In genomic region chr18:13438507-13439056, GRCh38 we compare ENCODE assay signal across 17 cellular contexts.
DNase-seq lines count a peak whose midpoint lies in the region; ATAC-seq, FAIRE-seq and TF ChIP-seq lines count a peak whose summit lies in the region.
"Had no signal": no experiment of that assay in that cellular context is flagged by ENCODE, and none has a peak within 500 bp of the region (broad histone marks: within the 10 kb centered on the region; RNA-seq: fewer than 3 reads in every experiment).

No MANE protein-coding gene starts in this region.

- H3K4me1 ChIP-seq in BLaER1 (peaks cover 100% of the 10 kb centered on the region), right lobe of liver (peaks cover 0 to 50% (median 20%) of the 10 kb centered on the region in 4 donors)
- peaks cover 45% of the 10 kb centered on the region for H3K4me1 ChIP-seq in CD8-positive, alpha-beta T cell (ENCODE audit: insufficient read depth, low read length)

- no peaks in the 10 kb centered on the region for H3K27me3 Mint-ChIP-seq in CD8-positive, alpha-beta T cell (ENCODE audit: low read depth)
- H3K27me3 Mint-ChIP-seq in activated CD8-positive, alpha-beta T cell treated with anti-CD3 and anti-CD28 coated beads for 36 hours: no peaks in the 10 kb centered on the region

- TF ChIP-seq POLR2A in right lobe of liver (IDR thresholded peaks at IDR 0.05): no peak
- no peak for TF ChIP-seq POLR2A in H54 (IDR thresholded peaks at IDR 0.05; ENCODE audit: low read depth, low read length)

- peak overlapping the region; percentile 74 for H3K9ac ChIP-seq in BLaER1

- H3K27me3 ChIP-seq in BLaER1: no peaks in the 10 kb centered on the region
- no peaks in the 10 kb centered on the region for H3K27me3 ChIP-seq in CD8-positive, alpha-beta T cell (ENCODE audit: insufficient read depth, low read length)
- no peaks in the 10 kb centered on the region for H3K27me3 ChIP-seq in right lobe of liver
- H3K27me3 ChIP-seq: adrenal gland had no signal

- no peaks in the 10 kb centered on the region for H3K9me3 Mint-ChIP-seq in CD8-positive, alpha-beta T cell
- no peaks in the 10 kb centered on the region for H3K9me3 Mint-ChIP-seq in activated CD8-positive, alpha-beta T cell treated with anti-CD3 and anti-CD28 coated beads for 36 hours
- H3K9me3 Mint-ChIP-seq: GM23338 had no signal

- peak overlapping the region; percentile 54 for H3K4me3 ChIP-seq in BLaER1
- H3K4me3 ChIP-seq in CD8-positive, alpha-beta T cell (ENCODE audit: low read depth, low read length): peak overlapping the region; percentile 49
- no peak overlapping the region for H3K4me3 ChIP-seq in right lobe of liver
- H3K4me3 ChIP-seq: adrenal gland, GM23338, psoas muscle had no signal

- peak overlapping the region; percentile 77 for H3K4me3 Mint-ChIP-seq in CD8-positive, alpha-beta T cell
- peak overlapping the region; percentile 64 for H3K4me3 Mint-ChIP-seq in activated CD8-positive, alpha-beta T cell treated with anti-CD3 and anti-CD28 coated beads for 36 hours
- H3K4me3 Mint-ChIP-seq: GM23338 had no signal

- H3K36me3 Mint-ChIP-seq in CD8-positive, alpha-beta T cell: no peaks in the 10 kb centered on the region
- H3K36me3 Mint-ChIP-seq in activated CD8-positive, alpha-beta T cell treated with anti-CD3 and anti-CD28 coated beads for 36 hours (ENCODE audit: low read depth): no peaks in the 10 kb centered on the region

- DNase-seq in CD8-positive, alpha-beta T cell: no peak
- no peak for DNase-seq in activated CD8-positive, alpha-beta T cell treated with anti-CD3 and anti-CD28 coated beads for 36 hours
- DNase-seq in right lobe of liver (no peak), NOMO-1 treated with DMSO at 0.1 percent for 48 hours (lab: John Stamatoyannopoulos, UW; ENCODE audit: unreplicated experiment) (no peak), NCI-H1417 treated with DMSO at 0.1 percent for 48 hours (lab: John Stamatoyannopoulos, UW) (no peak), H54 (ENCODE audit: insufficient read length, low spot score) (no peak)
- DNase-seq: adrenal gland, DMS53, left ventricle myocardium superior, NCI-H1694 treated with DMSO at 0.1 percent for 48 hours, NCI-H446 treated with DMSO at 0.1 percent for 48 hours, SHP77, T1000 had no signal

- peak overlapping the region; percentile 94 for H3K27ac Mint-ChIP-seq in CD8-positive, alpha-beta T cell
- H3K27ac Mint-ChIP-seq in activated CD8-positive, alpha-beta T cell treated with anti-CD3 and anti-CD28 coated beads for 36 hours: peak overlapping the region; percentile 87
- H3K27ac Mint-ChIP-seq: GM23338 had no signal

- CTCF ChIA-PET in CD8-positive, alpha-beta T cell (lab: Charles Lee): no interaction called here
- CTCF ChIA-PET in activated CD8-positive, alpha-beta T cell treated with anti-CD3 and anti-CD28 coated beads for 36 hours (lab: Charles Lee): interaction anchor here (1.2 to 2.3 kb wide), 6 partner anchors 18 to 222 kb away, joined by 3 to 12 read pairs (median 5); partner anchors contain the start of gene LDLRAD4

- peaks cover 49% of the 10 kb centered on the region for H3K4me1 Mint-ChIP-seq in CD8-positive, alpha-beta T cell (ENCODE audit: low read depth)
- H3K4me1 Mint-ChIP-seq in activated CD8-positive, alpha-beta T cell treated with anti-CD3 and anti-CD28 coated beads for 36 hours (ENCODE audit: low read depth): peaks cover 56% of the 10 kb centered on the region

- H3K9me3 ChIP-seq in BLaER1: no peaks in the 10 kb centered on the region
- H3K9me3 ChIP-seq in CD8-positive, alpha-beta T cell (ENCODE audit: low read length): no peaks in the 10 kb centered on the region
- no peaks in the 10 kb centered on the region for H3K9me3 ChIP-seq in right lobe of liver
- H3K9me3 ChIP-seq: adrenal gland, psoas muscle had no signal

- no peak for ATAC-seq in CD8-positive, alpha-beta T cell
- ATAC-seq in activated CD8-positive, alpha-beta T cell treated with anti-CD3 and anti-CD28 coated beads for 36 hours: peak; percentile 37
- peak in 2 of 4 donors; percentile 19 to 34 for ATAC-seq in right lobe of liver
- ATAC-seq: GM23338, psoas muscle had no signal

- intact Hi-C loops in CD8-positive, alpha-beta T cell (cut with DNase I, micrococcal nuclease): loop anchor here (2.0 to 5.0 kb wide), 2 partner anchors 26 to 56 kb away; no protein-coding TSS in a partner anchor
- intact Hi-C loops in activated CD8-positive, alpha-beta T cell treated with anti-CD3 and anti-CD28 coated beads for 36 hours (cut with micrococcal nuclease): loop anchor here (5.0 kb wide), 1 partner anchor 61 kb away; no protein-coding TSS in a partner anchor
- intact Hi-C loops in right lobe of liver (cut with DNase I): no loop called here

- no peak for FAIRE-seq in H54 (lab: Jason Lieb, UNC)

- H3K36me3 ChIP-seq in BLaER1: peaks cover 31% of the 10 kb centered on the region
- no peaks in the 10 kb centered on the region for H3K36me3 ChIP-seq in CD8-positive, alpha-beta T cell (ENCODE audit: insufficient read depth, low read length)
- no peaks in the 10 kb centered on the region for H3K36me3 ChIP-seq in right lobe of liver

- H3K27ac ChIP-seq in BLaER1: peak overlapping the region; percentile 89
- H3K27ac ChIP-seq in CD8-positive, alpha-beta T cell (ENCODE audit: low read depth, low read length): peak overlapping the region; percentile 61
- H3K27ac ChIP-seq in right lobe of liver: peak overlapping the region in 2 of 3 donors; percentile 21 to 86
- H3K27ac ChIP-seq: epithelial cell of prostate, psoas muscle had no signal

- peak overlapping the region; percentile 94 for H3K4me2 ChIP-seq in BLaER1
- H3K4me2 ChIP-seq: GM23338 had no signal

- POLR2A ChIA-PET in CD8-positive, alpha-beta T cell (lab: Charles Lee): interaction anchor here (0.7 kb wide), 1 partner anchor 223 kb away, joined by 3 read pairs; no protein-coding TSS in a partner anchor
- POLR2A ChIA-PET in activated CD8-positive, alpha-beta T cell treated with anti-CD3 and anti-CD28 coated beads for 36 hours (lab: Charles Lee): interaction anchor here (0.6 to 2.0 kb wide), 3 partner anchors 12 to 174 kb away, joined by 3 to 9 read pairs (median 3); no protein-coding TSS in a partner anchor

- WGBS in right lobe of liver (ENCODE audit: insufficient coverage, low coverage, low lambda C conversion rate, missing lambda C conversion rate): 8% methylated on average over 2 of the region's 4 CpGs

- no peaks in the 10 kb centered on the region for H4K20me1 ChIP-seq in BLaER1

- no peak for TF ChIP-seq CTCF in CD8-positive, alpha-beta T cell (IDR thresholded peaks at IDR 0.05)
- TF ChIP-seq CTCF in activated CD8-positive, alpha-beta T cell treated with anti-CD3 and anti-CD28 coated beads for 36 hours (IDR thresholded peaks at IDR 0.05): no peak
- TF ChIP-seq CTCF in right lobe of liver (IDR thresholded peaks at IDR 0.05): no peak

Comparison
In these comparisons a context has a peak if more than half of its experiments do, and no peak if none do; other contexts are left out.
1. H3K4me3 ChIP-seq: peak in BLaER1 (single experiment) and CD8-positive, alpha-beta T cell (single experiment); none in right lobe of liver (0 of 3).
2. intact Hi-C loops: an anchor here in CD8-positive, alpha-beta T cell (2.0 to 5.0 kb wide) and activated CD8-positive, alpha-beta T cell treated with anti-CD3 and anti-CD28 coated beads for 36 hours (5.0 kb wide); none called in right lobe of liver.
3. Peak in every context shown above with its lines, with median percentiles within 50 percentile points of each other: H3K27ac ChIP-seq.